ENCODE assay signal across 8 cellular contexts in the genomic region with DNA sequence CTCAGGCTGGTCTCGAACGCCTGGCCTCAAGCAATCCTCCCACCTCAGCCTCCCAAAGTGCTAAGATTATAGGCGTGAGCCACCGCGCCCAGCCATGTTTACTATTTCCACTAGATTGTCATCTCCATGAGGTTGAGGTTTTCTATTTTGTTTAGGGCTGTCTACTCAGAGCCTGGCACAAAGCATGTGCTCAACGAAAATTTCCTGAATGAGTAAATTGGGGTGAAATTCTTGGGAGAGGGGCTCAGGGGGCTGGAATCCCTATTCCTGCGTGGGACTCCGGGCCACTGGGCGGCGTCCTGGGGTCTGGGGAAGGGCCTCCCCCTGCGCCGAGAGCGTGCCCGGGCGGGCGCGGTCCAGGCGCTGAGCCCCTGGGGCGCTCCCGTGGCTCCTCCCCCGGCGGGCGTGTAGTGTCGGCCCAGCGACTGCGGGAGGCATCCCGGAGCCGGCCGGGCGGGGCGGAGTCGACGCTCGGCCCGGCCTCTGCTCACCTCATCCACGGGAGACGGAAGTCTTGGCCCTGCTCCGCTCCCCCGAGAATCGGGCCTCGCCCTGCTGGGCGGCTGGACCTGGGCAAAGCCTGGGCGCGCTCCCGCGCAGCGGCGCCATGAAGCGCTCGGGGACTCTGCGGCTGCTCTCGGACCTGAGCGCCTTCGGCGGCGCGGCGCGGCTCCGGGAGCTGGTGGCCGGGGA. TPM values are rescaled to one million over a fixed set of nuclear protein-coding genes. Genes with fewer than 3 reads are reported as not detected.
DNase-seq lines count a peak whose midpoint lies in the region; ATAC-seq, FAIRE-seq and TF ChIP-seq lines count a peak whose summit lies in the region.

TSS of gene HPS6 (plus strand) at position 482 of the 693 bp plus-strand sequence. CDS start at position 608, 126 bp downstream.

- POLR2A ChIA-PET in endothelial cell of umbilical vein (lab: Charles Lee): no interaction called here

- peaks cover 7% of the 10 kb centered on the region for H3K4me1 ChIP-seq in OCI-LY1 (ENCODE audit: insufficient read depth, low read length, severe bottlenecking)
- H3K4me1 ChIP-seq in endothelial cell of umbilical vein (ENCODE audit: control insufficient read depth, extremely low read depth, insufficient read depth, low read length): peaks cover 14% of the 10 kb centered on the region
- H3K4me1 ChIP-seq in mononuclear cell (ENCODE audit: insufficient read depth, low read length): peaks cover 49% of the 10 kb centered on the region

- TF ChIP-seq CTCF in OCI-LY1 (IDR thresholded peaks at IDR 0.05; ENCODE audit: low read length) (peak; percentile 19; the same call in 1 of the 2 replicates), endothelial cell of umbilical vein (IDR thresholded peaks at IDR 0.05; ENCODE audit: extremely low read depth in 1 of 2, insufficient read depth in 1 of 2, low read depth in 1 of 2, low read length in 2 of 2) (peak in 1 of 2 donors; percentile 20)

- H3K4me2 ChIP-seq in OCI-LY1 (ENCODE audit: low read length) (peak within 1 kb of the TSS; percentile 68), endothelial cell of umbilical vein (ENCODE audit: insufficient read depth, low read length) (peak within 1 kb of the TSS; percentile 60)

- no peaks in the 10 kb centered on the region for H3K27me3 ChIP-seq in OCI-LY1 (ENCODE audit: insufficient read depth, low read length)
- no peaks in the 10 kb centered on the region for H3K27me3 ChIP-seq in endothelial cell of umbilical vein (ENCODE audit: control insufficient read depth in 2 of 2, insufficient read depth in 2 of 2, low read length in 2 of 2)
- no peaks in the 10 kb centered on the region for H3K27me3 ChIP-seq in mononuclear cell (ENCODE audit: insufficient read depth, low read length)

- H3K4me3 ChIP-seq in OCI-LY1 (ENCODE audit: low read depth, low read length, poor library complexity, severe bottlenecking): peak within 1 kb of the TSS; percentile 78
- peak within 1 kb of the TSS; percentile 42 to 89 (median 62) for H3K4me3 ChIP-seq in endothelial cell of umbilical vein (replicated peaks in 1 of 3; ENCODE audit: insufficient read depth in 1 of 3, low read depth in 1 of 3, low read length in 3 of 3)
- peak within 1 kb of the TSS; percentile 89 for H3K4me3 ChIP-seq in mononuclear cell (ENCODE audit: low read length)

- dilution Hi-C loops in endothelial cell of umbilical vein (cut with MboI; ENCODE audit: extremely low pct_ligation_motif_present, low sequenced_read_pairs): no loop called here

- no peak within 1 kb of the TSS for H2AFZ ChIP-seq in OCI-LY1 (ENCODE audit: low read length)
- peak within 1 kb of the TSS; percentile 93 for H2AFZ ChIP-seq in endothelial cell of umbilical vein (ENCODE audit: low read depth, low read length)

- ATAC-seq in GM19463 (IDR thresholded peaks at IDR 0.05; ENCODE audit: unreplicated experiment): peak; percentile 98

- TF ChIP-seq POLR2A in endothelial cell of umbilical vein (IDR thresholded peaks at IDR 0.05; ENCODE audit: low read depth, low read length): peak; percentile 94

- H3K9ac ChIP-seq in OCI-LY1 (ENCODE audit: low read length) (peak within 1 kb of the TSS; percentile 70), endothelial cell of umbilical vein (replicated peaks; ENCODE audit: extremely low read depth, insufficient read depth, low read length) (peak within 1 kb of the TSS; percentile 70)

- intact Hi-C loops in endothelial cell of umbilical vein (cut with micrococcal nuclease): loop anchor here (1.0 to 2.0 kb wide), 3 partner anchors 9 to 224 kb away; partner anchors contain the start of gene ARMH3

- H3K36me3 ChIP-seq in OCI-LY1 (ENCODE audit: insufficient read depth, low read length): no peaks in the 10 kb centered on the region
- H3K36me3 ChIP-seq in endothelial cell of umbilical vein (ENCODE audit: control insufficient read depth in 2 of 2, extremely low read depth in 1 of 2, insufficient read depth in 2 of 2, low read length in 2 of 2): no peaks in the 10 kb centered on the region

- DNase-seq in COLO668 (lab: John Stamatoyannopoulos, UW; ENCODE audit: unreplicated experiment) (peak; percentile 91), HPDE6-E6E7 (ENCODE audit: extremely low spot score) (peak; percentile 96), endothelial cell of umbilical vein (ENCODE audit: low read depth, low spot score) (peak; percentile 90)
- DNase-seq in activated CD8-positive, alpha-beta memory T cell treated with anti-CD3 and anti-CD28 coated beads, Interleukin-2, amount 50 U/mL, for 4 hours: peak; percentile 92
- DNase-seq in stimulated activated CD8-positive, alpha-beta memory T cell treated with anti-CD3 and anti-CD28 coated beads, Interleukin-4, amount 100 ng/mL, for 24 hours (ENCODE audit: low read depth): peak; percentile 90

- BruUV-seq in endothelial cell of umbilical vein (replicated peaks; lab: Mats Ljungman, UMichigan): no TSS peak

- peak; percentile 92 for FAIRE-seq in endothelial cell of umbilical vein (lab: Jason Lieb, UNC)

- no peaks in the 10 kb centered on the region for H3K9me1 ChIP-seq in endothelial cell of umbilical vein (replicated peaks; ENCODE audit: control insufficient read depth, extremely low read depth, insufficient read depth, low read length)

- H3K27ac ChIP-seq in OCI-LY1 (ENCODE audit: low read depth, low read length, poor library complexity, severe bottlenecking): no peak within 1 kb of the TSS
- H3K27ac ChIP-seq in endothelial cell of umbilical vein (ENCODE audit: insufficient read depth, low read depth, low read length): peak within 1 kb of the TSS; percentile 43

- H3K79me2 ChIP-seq in OCI-LY1 (ENCODE audit: insufficient read depth, low read length) (no peaks in the 10 kb centered on the region), endothelial cell of umbilical vein (ENCODE audit: control insufficient read depth, insufficient read depth, low read length) (peaks cover 30% of the 10 kb centered on the region)

- no peaks in the 10 kb centered on the region for H4K20me1 ChIP-seq in OCI-LY1 (ENCODE audit: insufficient read depth, low read length)
- no peaks in the 10 kb centered on the region for H4K20me1 ChIP-seq in endothelial cell of umbilical vein (replicated peaks; ENCODE audit: control insufficient read depth, extremely low read depth, insufficient read depth, low read length)

- CTCF ChIA-PET in endothelial cell of umbilical vein (lab: Charles Lee): interaction anchor here (0.7 to 4.4 kb wide), 7 partner anchors 10 to 227 kb away, joined by 3 to 45 read pairs (median 5); no protein-coding TSS in a partner anchor

- H3F3A ChIP-seq in OCI-LY1 (ENCODE audit: insufficient read depth, low read length): no peaks in the 10 kb centered on the region

- no peaks in the 10 kb centered on the region for H3K9me3 ChIP-seq in OCI-LY1 (ENCODE audit: low read length)
- H3K9me3 ChIP-seq in endothelial cell of umbilical vein (replicated peaks; ENCODE audit: control insufficient read depth, insufficient read depth, low read length): no peaks in the 10 kb centered on the region
- no peaks in the 10 kb centered on the region for H3K9me3 ChIP-seq in mononuclear cell (ENCODE audit: low read depth, low read length)

- H3K9me2 ChIP-seq in OCI-LY1 (ENCODE audit: low read depth, low read length): no peaks in the 10 kb centered on the region

TF ChIP-seq in endothelial cell of umbilical vein, 7 proteins besides CTCF, POLR2A, EP300 and RAD21:
- TF ChIP-seq FOS (IDR thresholded peaks at IDR 0.05; ENCODE audit: borderline replicate concordance, insufficient read depth, low read length) (no peak), POLR2AphosphoS5 (IDR thresholded peaks at IDR 0.05; ENCODE audit: insufficient read depth, low read depth, low read length) (peak; percentile 87)

RNA-seq across cellular contexts. Expression of gene HPS6, which starts in this region (rescaled TPM):
- 18.5 TPM in 2 replicates for total RNA-seq in endothelial cell of umbilical vein
- polyA plus RNA-seq in endothelial cell of umbilical vein: 9.3 and 11.6 TPM in 2 replicates
- 5.3 and 6.0 TPM in 2 replicates for polyA plus RNA-seq in endothelial cell of umbilical vein (2011; cell fraction: cytosol; rRNA removed)
- polyA plus RNA-seq in endothelial cell of umbilical vein (2011; cell fraction: nucleus; rRNA removed): 2.9 and 3.0 TPM in 2 replicates
- polyA plus RNA-seq in endothelial cell of umbilical vein (2012): 10.9 and 12.3 TPM in 2 replicates
- polyA minus RNA-seq in endothelial cell of umbilical vein: 12.1 and 12.6 TPM in 2 replicates
- 15.7 TPM for polyA minus RNA-seq in endothelial cell of umbilical vein (2011; cell fraction: cytosol; rRNA and poly(A)+ RNA removed)
- polyA minus RNA-seq in endothelial cell of umbilical vein (2011; cell fraction: nucleus; rRNA and poly(A)+ RNA removed): 3.1 and 3.9 TPM in 2 replicates
- total RNA-seq in mononuclear cell: 22.6 TPM
